Comparison of ENCODE assay signal across 26 cellular contexts in genomic region chr2:240147382-240147781, GRCh38. TPM values are rescaled to one million over a fixed set of nuclear protein-coding genes. Genes with fewer than 3 reads are reported as not detected.
"Had no signal": no experiment of that assay in that cellular context is flagged by ENCODE, and none has a peak within 500 bp of the region (broad histone marks: within the 10 kb centered on the region; RNA-seq: fewer than 3 reads in every experiment).

No MANE protein-coding gene starts in this region.

- H3K36me3 Mint-ChIP-seq: activated naive CD4-positive, alpha-beta T cell treated with anti-CD3 and anti-CD28 coated beads, Interleukin-2, amount 10 ng/mL, durations not matched to agents 7 days and 5 days; natural killer cell treated with Interleukin-12 subunit alpha and Interleukin-12 subunit beta and Interleukin-15 and Interleukin-18, amount 100 ng/mL, for 72 hours; stimulated activated memory B cell treated with anti-CD40 and anti-IgM and Interleukin-4, amounts not matched to agents 10 μg/mL and 1 μg/mL and 100 μg/mL, for 72 hours; T-cell had no signal

- H3K27ac Mint-ChIP-seq: activated naive CD4-positive, alpha-beta T cell treated with anti-CD3 and anti-CD28 coated beads, Interleukin-2, amount 10 ng/mL, durations not matched to agents 7 days and 5 days; effector memory CD8-positive, alpha-beta T cell; natural killer cell treated with Interleukin-12 subunit alpha and Interleukin-12 subunit beta and Interleukin-15 and Interleukin-18, amount 100 ng/mL, for 72 hours; stimulated activated memory B cell treated with anti-CD40 and anti-IgM and Interleukin-4, amounts not matched to agents 10 μg/mL and 1 μg/mL and 100 μg/mL, for 72 hours; T-cell had no signal

- DNase-seq: activated CD4-positive, alpha-beta T cell treated with anti-CD3 and anti-CD28 coated beads for 1 hour; activated CD4-positive, alpha-beta T cell treated with anti-CD3 and anti-CD28 coated beads, Interleukin-2, amount 50 U/mL, for 48 hours; activated effector memory CD4-positive, alpha-beta T cell treated with anti-CD3 and anti-CD28 coated beads, Interleukin-2, amount 50 U/mL, for 16 hours; activated naive CD4-positive, alpha-beta T cell treated with anti-CD3 and anti-CD28 coated beads, Interleukin-2, amount 10 ng/mL, durations not matched to agents 7 days and 5 days; anterior cingulate cortex; body of pancreas; caudate nucleus; dorsolateral prefrontal cortex; effector memory CD8-positive, alpha-beta T cell; hypothalamus; left ventricle myocardium inferior; mammary epithelial cell; nucleus accumbens; sigmoid colon; stimulated activated CD4-positive, alpha-beta T cell treated with anti-CD3 and anti-CD28 coated beads, Interleukin-15, amount 100 ng/mL, for 24 hours; stomach; T-cell; T-helper 9 cell; uterus had no signal

- H3K27me3 ChIP-seq: body of pancreas, uterus had no signal

- H3K4me3 Mint-ChIP-seq: activated naive CD4-positive, alpha-beta T cell treated with anti-CD3 and anti-CD28 coated beads, Interleukin-2, amount 10 ng/mL, durations not matched to agents 7 days and 5 days; effector memory CD8-positive, alpha-beta T cell; natural killer cell treated with Interleukin-12 subunit alpha and Interleukin-12 subunit beta and Interleukin-15 and Interleukin-18, amount 100 ng/mL, for 72 hours; stimulated activated memory B cell treated with anti-CD40 and anti-IgM and Interleukin-4, amounts not matched to agents 10 μg/mL and 1 μg/mL and 100 μg/mL, for 72 hours; T-cell had no signal

- FAIRE-seq: frontal cortex had no signal

- H3K27ac ChIP-seq: body of pancreas, esophagus muscularis mucosa, left ventricle myocardium inferior, sigmoid colon, stomach, suprapubic skin, tibial nerve, uterus had no signal

- H3K4me2 ChIP-seq: smooth muscle cell had no signal

- H3K4me3 ChIP-seq: body of pancreas, dorsolateral prefrontal cortex, esophagus muscularis mucosa, left ventricle myocardium inferior, sigmoid colon, smooth muscle cell, stomach, suprapubic skin, tibial nerve, uterus had no signal

- H3K9me3 ChIP-seq: body of pancreas, esophagus muscularis mucosa, left ventricle myocardium inferior, sigmoid colon, stomach, suprapubic skin, uterus had no signal

- H3K4me1 Mint-ChIP-seq: activated naive CD4-positive, alpha-beta T cell treated with anti-CD3 and anti-CD28 coated beads, Interleukin-2, amount 10 ng/mL, durations not matched to agents 7 days and 5 days had no signal

- H3K4me1 ChIP-seq: left ventricle myocardium inferior had no signal

- H3K36me3 ChIP-seq: esophagus muscularis mucosa, left ventricle myocardium inferior, sigmoid colon, stomach, suprapubic skin, tibial nerve, uterus had no signal

- ATAC-seq: body of pancreas; effector memory CD8-positive, alpha-beta T cell; natural killer cell treated with Interleukin-12 subunit alpha and Interleukin-12 subunit beta and Interleukin-15 and Interleukin-18, amount 100 ng/mL, for 72 hours; stimulated activated memory B cell treated with anti-CD40 and anti-IgM and Interleukin-4, amounts not matched to agents 10 μg/mL and 1 μg/mL and 100 μg/mL, for 72 hours; T-cell had no signal

- H3K9me3 Mint-ChIP-seq: effector memory CD8-positive, alpha-beta T cell; natural killer cell treated with Interleukin-12 subunit alpha and Interleukin-12 subunit beta and Interleukin-15 and Interleukin-18, amount 100 ng/mL, for 72 hours; stimulated activated memory B cell treated with anti-CD40 and anti-IgM and Interleukin-4, amounts not matched to agents 10 μg/mL and 1 μg/mL and 100 μg/mL, for 72 hours; T-cell had no signal

RNA-seq across cellular contexts. Expression of gene OTOS, which starts 6.9 kb away (rescaled TPM):
- total RNA-seq: body of pancreas; esophagus muscularis mucosa; left ventricle myocardium inferior; mammary epithelial cell; natural killer cell treated with Interleukin-12 subunit alpha and Interleukin-12 subunit beta and Interleukin-15 and Interleukin-18, amount 100 ng/mL, for 72 hours; sigmoid colon; smooth muscle cell; stomach; suprapubic skin; T-cell; tibial nerve; uterus had no signal
- polyA plus RNA-seq: mammary epithelial cell, sigmoid colon, smooth muscle cell, stomach had no signal
